ENCODE assay signal across 18 cellular contexts in the genomic region with DNA sequence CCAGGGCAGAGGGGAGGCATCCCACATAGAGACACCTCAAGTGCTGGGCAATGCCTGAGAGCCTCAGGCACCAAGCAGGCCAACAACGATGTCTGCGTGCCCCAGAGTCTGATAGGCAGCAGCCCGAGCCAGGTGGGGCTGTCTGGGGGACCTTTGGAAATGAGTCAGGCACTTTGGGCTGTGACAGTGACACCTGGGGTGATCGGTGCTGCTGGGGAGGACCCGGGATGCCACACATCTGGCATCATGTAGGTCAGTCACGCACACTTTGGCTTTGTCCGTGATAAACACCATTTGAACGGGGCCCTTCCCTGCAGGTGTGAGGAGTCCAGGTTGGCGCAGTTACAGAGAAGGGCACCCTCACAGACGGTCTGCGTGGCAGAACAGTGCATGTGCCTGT.
DNase-seq lines count a peak whose midpoint lies in the region; ATAC-seq lines count a peak whose summit lies in the region.
"Had no signal": no experiment of that assay in that cellular context is flagged by ENCODE, and none has a peak within 500 bp of the region (broad histone marks: within the 10 kb centered on the region; RNA-seq: fewer than 3 reads in every experiment).

No MANE protein-coding gene starts in this region.

- H3K36me3 ChIP-seq in thymus (ENCODE audit: control insufficient read depth, insufficient read depth): peaks cover 3% of the 10 kb centered on the region

- H3K27me3 Mint-ChIP-seq in activated CD4-positive, alpha-beta T cell treated with anti-CD3 and anti-CD28 coated beads, Interleukin-2, amount 10 ng/mL, durations not matched to agents 24 days and 14 days: peaks cover 15% of the 10 kb centered on the region
- H3K27me3 Mint-ChIP-seq: B cell; CD4-positive, alpha-beta memory T cell had no signal

- DNase-seq in activated CD4-positive, alpha-beta T cell treated with anti-CD3 and anti-CD28 coated beads, Interleukin-2, amount 10 ng/mL, durations not matched to agents 24 days and 14 days: peak; percentile 47
- no peak for DNase-seq in activated CD4-positive, alpha-beta T cell treated with anti-CD3 and anti-CD28 coated beads, Interleukin-2, amount 50 U/mL, for 48 hours
- DNase-seq in islet precursor cell: peak; percentile 26
- DNase-seq: C1 segment of cervical spinal cord; Calu3; CD4-positive, alpha-beta memory T cell; COR-L47; DMS53; DMS79 treated with DMSO at 0.1 percent for 48 hours; GF-D8; GM23248; H7; HCEC 1CT had no signal

- no peak overlapping the region for H3K27ac Mint-ChIP-seq in activated CD4-positive, alpha-beta T cell treated with anti-CD3 and anti-CD28 coated beads, Interleukin-2, amount 10 ng/mL, durations not matched to agents 24 days and 14 days
- H3K27ac Mint-ChIP-seq: B cell; CD4-positive, alpha-beta memory T cell had no signal

- WGBS in thymus: 51% methylated on average over 11 of the region's 11 CpGs

- H3K4me1 Mint-ChIP-seq in activated CD4-positive, alpha-beta T cell treated with anti-CD3 and anti-CD28 coated beads, Interleukin-2, amount 10 ng/mL, durations not matched to agents 24 days and 14 days: peaks cover 6% of the 10 kb centered on the region

- H3K36me3 Mint-ChIP-seq in activated CD4-positive, alpha-beta T cell treated with anti-CD3 and anti-CD28 coated beads, Interleukin-2, amount 10 ng/mL, durations not matched to agents 24 days and 14 days (ENCODE audit: low read depth): no peaks in the 10 kb centered on the region

- no peak for ATAC-seq in GM21717 (IDR thresholded peaks at IDR 0.05; ENCODE audit: unreplicated experiment)
- no peak for ATAC-seq in HG03457 (IDR thresholded peaks at IDR 0.05; ENCODE audit: unreplicated experiment)

- peak overlapping the region; percentile 94 for H3K27ac ChIP-seq in thymus (ENCODE audit: low read depth)
- H3K27ac ChIP-seq: 22Rv1, GM23248 had no signal

- no peaks in the 10 kb centered on the region for H3K9me3 ChIP-seq in thymus (ENCODE audit: control insufficient read depth)

- H3K4me3 ChIP-seq in thymus (ENCODE audit: low read length): no peak overlapping the region
- H3K4me3 ChIP-seq: GM23248 had no signal

- peaks cover 33% of the 10 kb centered on the region for H3K4me1 ChIP-seq in thymus (ENCODE audit: control insufficient read depth, insufficient read depth, low read length)

- no peaks in the 10 kb centered on the region for H3K27me3 ChIP-seq in thymus (ENCODE audit: control insufficient read depth, insufficient read depth)

- H3K9me3 Mint-ChIP-seq in activated CD4-positive, alpha-beta T cell treated with anti-CD3 and anti-CD28 coated beads, Interleukin-2, amount 10 ng/mL, durations not matched to agents 24 days and 14 days: no peaks in the 10 kb centered on the region

- H3K4me3 Mint-ChIP-seq in activated CD4-positive, alpha-beta T cell treated with anti-CD3 and anti-CD28 coated beads, Interleukin-2, amount 10 ng/mL, durations not matched to agents 24 days and 14 days: no peak overlapping the region
- H3K4me3 Mint-ChIP-seq: B cell; CD4-positive, alpha-beta memory T cell had no signal

- intact Hi-C loops in activated CD4-positive, alpha-beta T cell treated with anti-CD3 and anti-CD28 coated beads, Interleukin-2, amount 10 ng/mL, durations not matched to agents 24 days and 14 days (cut with micrococcal nuclease): no loop called here

Comparison
In these comparisons a context has a peak if more than half of its experiments do, and no peak if none do; other contexts are left out.
1. DNase-seq: peak in activated CD4-positive, alpha-beta T cell treated with anti-CD3 and anti-CD28 coated beads, Interleukin-2, amount 10 ng/mL, durations not matched to agents 24 days and 14 days (single experiment) and islet precursor cell (single experiment); none in activated CD4-positive, alpha-beta T cell treated with anti-CD3 and anti-CD28 coated beads, Interleukin-2, amount 50 U/mL, for 48 hours (0 of 2).